1 cellular context compared by ENCODE assay signal in genomic region chr5:142082182-142082781, GRCh38.
TF ChIP-seq lines count a peak whose summit lies in the region.

No MANE protein-coding gene starts in this region.

TF ChIP-seq in GM23338, 12 proteins besides CTCF, POLR2A, EP300 and RAD21 (continued from another document):
- TF ChIP-seq, protein P1, sequence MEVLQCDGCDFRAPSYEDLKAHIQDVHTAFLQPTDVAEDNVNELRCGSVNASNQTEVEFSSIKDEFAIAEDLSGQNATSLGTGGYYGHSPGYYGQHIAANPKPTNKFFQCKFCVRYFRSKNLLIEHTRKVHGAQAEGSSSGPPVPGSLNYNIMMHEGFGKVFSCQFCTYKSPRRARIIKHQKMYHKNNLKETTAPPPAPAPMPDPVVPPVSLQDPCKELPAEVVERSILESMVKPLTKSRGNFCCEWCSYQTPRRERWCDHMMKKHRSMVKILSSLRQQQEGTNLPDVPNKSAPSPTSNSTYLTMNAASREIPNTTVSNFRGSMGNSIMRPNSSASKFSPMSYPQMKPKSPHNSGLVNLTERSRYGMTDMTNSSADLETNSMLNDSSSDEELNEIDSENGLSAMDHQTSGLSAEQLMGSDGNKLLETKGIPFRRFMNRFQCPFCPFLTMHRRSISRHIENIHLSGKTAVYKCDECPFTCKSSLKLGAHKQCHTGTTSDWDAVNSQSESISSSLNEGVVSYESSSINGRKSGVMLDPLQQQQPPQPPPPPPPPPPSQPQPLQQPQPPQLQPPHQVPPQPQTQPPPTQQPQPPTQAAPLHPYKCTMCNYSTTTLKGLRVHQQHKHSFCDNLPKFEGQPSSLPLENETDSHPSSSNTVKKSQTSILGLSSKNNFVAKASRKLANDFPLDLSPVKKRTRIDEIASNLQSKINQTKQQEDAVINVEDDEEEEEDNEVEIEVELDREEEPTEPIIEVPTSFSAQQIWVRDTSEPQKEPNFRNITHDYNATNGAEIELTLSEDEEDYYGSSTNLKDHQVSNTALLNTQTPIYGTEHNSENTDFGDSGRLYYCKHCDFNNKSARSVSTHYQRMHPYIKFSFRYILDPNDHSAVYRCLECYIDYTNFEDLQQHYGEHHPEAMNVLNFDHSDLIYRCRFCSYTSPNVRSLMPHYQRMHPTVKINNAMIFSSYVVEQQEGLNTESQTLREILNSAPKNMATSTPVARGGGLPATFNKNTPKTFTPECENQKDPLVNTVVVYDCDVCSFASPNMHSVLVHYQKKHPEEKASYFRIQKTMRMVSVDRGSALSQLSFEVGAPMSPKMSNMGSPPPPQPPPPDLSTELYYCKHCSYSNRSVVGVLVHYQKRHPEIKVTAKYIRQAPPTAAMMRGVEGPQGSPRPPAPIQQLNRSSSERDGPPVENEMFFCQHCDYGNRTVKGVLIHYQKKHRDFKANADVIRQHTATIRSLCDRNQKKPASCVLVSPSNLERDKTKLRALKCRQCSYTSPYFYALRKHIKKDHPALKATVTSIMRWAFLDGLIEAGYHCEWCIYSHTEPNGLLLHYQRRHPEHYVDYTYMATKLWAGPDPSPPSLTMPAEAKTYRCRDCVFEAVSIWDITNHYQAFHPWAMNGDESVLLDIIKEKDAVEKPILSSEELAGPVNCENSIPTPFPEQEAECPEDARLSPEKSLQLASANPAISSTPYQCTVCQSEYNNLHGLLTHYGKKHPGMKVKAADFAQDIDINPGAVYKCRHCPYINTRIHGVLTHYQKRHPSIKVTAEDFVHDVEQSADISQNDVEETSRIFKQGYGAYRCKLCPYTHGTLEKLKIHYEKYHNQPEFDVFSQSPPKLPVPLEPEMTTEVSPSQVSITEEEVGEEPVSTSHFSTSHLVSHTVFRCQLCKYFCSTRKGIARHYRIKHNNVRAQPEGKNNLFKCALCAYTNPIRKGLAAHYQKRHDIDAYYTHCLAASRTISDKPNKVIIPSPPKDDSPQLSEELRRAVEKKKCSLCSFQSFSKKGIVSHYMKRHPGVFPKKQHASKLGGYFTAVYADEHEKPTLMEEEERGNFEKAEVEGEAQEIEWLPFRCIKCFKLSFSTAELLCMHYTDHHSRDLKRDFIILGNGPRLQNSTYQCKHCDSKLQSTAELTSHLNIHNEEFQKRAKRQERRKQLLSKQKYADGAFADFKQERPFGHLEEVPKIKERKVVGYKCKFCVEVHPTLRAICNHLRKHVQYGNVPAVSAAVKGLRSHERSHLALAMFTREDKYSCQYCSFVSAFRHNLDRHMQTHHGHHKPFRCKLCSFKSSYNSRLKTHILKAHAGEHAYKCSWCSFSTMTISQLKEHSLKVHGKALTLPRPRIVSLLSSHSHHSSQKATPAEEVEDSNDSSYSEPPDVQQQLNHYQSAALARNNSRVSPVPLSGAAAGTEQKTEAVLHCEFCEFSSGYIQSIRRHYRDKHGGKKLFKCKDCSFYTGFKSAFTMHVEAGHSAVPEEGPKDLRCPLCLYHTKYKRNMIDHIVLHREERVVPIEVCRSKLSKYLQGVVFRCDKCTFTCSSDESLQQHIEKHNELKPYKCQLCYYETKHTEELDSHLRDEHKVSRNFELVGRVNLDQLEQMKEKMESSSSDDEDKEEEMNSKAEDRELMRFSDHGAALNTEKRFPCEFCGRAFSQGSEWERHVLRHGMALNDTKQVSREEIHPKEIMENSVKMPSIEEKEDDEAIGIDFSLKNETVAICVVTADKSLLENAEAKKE (CRISPR knock-in tag; IDR thresholded peaks at IDR 0.05) = peak; percentile 72
TF ChIP-seq in GM23338: peak in this region for 1.
